ENCODE assay signal across 25 cellular contexts in genomic region chr9:135029434-135029833, GRCh38.
"Had no signal": no experiment of that assay in that cellular context is flagged by ENCODE, and none has a peak within 500 bp of the region (broad histone marks: within the 10 kb centered on the region; RNA-seq: fewer than 3 reads in every experiment).

No MANE protein-coding gene starts in this region.

- H3K4me3 ChIP-seq: colonic mucosa, hepatocyte, lung, pancreas, right lobe of liver, suprapubic skin, thyroid gland, uterus had no signal

- H3K9me3 Mint-ChIP-seq: stimulated activated effector memory CD8-positive, alpha-beta T cell treated with anti-CD3 and anti-CD28 coated beads, Interleukin-12 subunit alpha, Interleukin-12 subunit beta, amount 100 ng/mL, for 72 hours had no signal

- DNase-seq: cerebellar nuclear complex; colonic mucosa; effector CD4-positive, alpha-beta T cell; endodermal cell; erythroblast; foreskin keratinocyte; kidney glomerular epithelial cell; mesendoderm; naive thymus-derived CD4-positive, alpha-beta T cell; nucleus accumbens; pancreas; right lobe of liver; stimulated activated CD4-positive, alpha-beta T cell treated with anti-CD3 and anti-CD28 coated beads, Interleukin-4, amount 100 ng/mL, for 1 hour; stimulated activated CD8-positive, alpha-beta memory T cell treated with anti-CD3 and anti-CD28 coated beads, Interleukin-4, amount 100 ng/mL, for 48 hours; stimulated activated naive CD8-positive, alpha-beta T cell treated with anti-CD3 and anti-CD28 coated beads, Interleukin-15, Interleukin-2, amounts not matched to agents 100 U/mL and 50 U/mL, for 24 hours; thyroid gland; uterus had no signal

- H3K4me1 Mint-ChIP-seq: endodermal cell; stimulated activated effector memory CD8-positive, alpha-beta T cell treated with anti-CD3 and anti-CD28 coated beads, Interleukin-12 subunit alpha, Interleukin-12 subunit beta, amount 100 ng/mL, for 72 hours had no signal

- ATAC-seq: foreskin keratinocyte; left lobe of liver; naive thymus-derived CD4-positive, alpha-beta T cell; pancreas; stimulated activated effector memory CD8-positive, alpha-beta T cell treated with anti-CD3 and anti-CD28 coated beads, Interleukin-12 subunit alpha, Interleukin-12 subunit beta, amount 100 ng/mL, for 72 hours; stimulated activated naive CD8-positive, alpha-beta T cell treated with anti-CD3 and anti-CD28 coated beads, Interleukin-15, Interleukin-2, amounts not matched to agents 100 U/mL and 50 U/mL, for 24 hours had no signal

- H2AFZ ChIP-seq: hepatocyte had no signal

- H3K36me3 Mint-ChIP-seq: naive thymus-derived CD4-positive, alpha-beta T cell; stimulated activated effector memory CD8-positive, alpha-beta T cell treated with anti-CD3 and anti-CD28 coated beads, Interleukin-12 subunit alpha, Interleukin-12 subunit beta, amount 100 ng/mL, for 72 hours; type B pancreatic cell had no signal

- H3K4me2 ChIP-seq: hepatocyte had no signal

- H3K27ac Mint-ChIP-seq: endodermal cell; naive thymus-derived CD4-positive, alpha-beta T cell; progenitor cell of endocrine pancreas; stimulated activated effector memory CD8-positive, alpha-beta T cell treated with anti-CD3 and anti-CD28 coated beads, Interleukin-12 subunit alpha, Interleukin-12 subunit beta, amount 100 ng/mL, for 72 hours; type B pancreatic cell had no signal

- H3K36me3 ChIP-seq: colonic mucosa, pancreas, right lobe of liver, suprapubic skin, thyroid gland, uterus had no signal

- H3K4me1 ChIP-seq: colonic mucosa, foreskin keratinocyte, pancreas, right lobe of liver, thyroid gland, uterus had no signal

- H3K79me2 ChIP-seq: hepatocyte had no signal

- H3K27ac ChIP-seq: colonic mucosa, foreskin keratinocyte, hepatocyte, pancreas, right lobe of liver, suprapubic skin, thyroid gland, uterus had no signal

- H3K9me3 ChIP-seq: colonic mucosa, pancreas, right lobe of liver, suprapubic skin, thyroid gland, uterus had no signal

- H3K27me3 ChIP-seq: colonic mucosa, foreskin keratinocyte, hepatocyte, right lobe of liver, thyroid gland, uterus had no signal

- H3K4me3 Mint-ChIP-seq: endodermal cell; naive thymus-derived CD4-positive, alpha-beta T cell; nephron progenitor cell; stimulated activated effector memory CD8-positive, alpha-beta T cell treated with anti-CD3 and anti-CD28 coated beads, Interleukin-12 subunit alpha, Interleukin-12 subunit beta, amount 100 ng/mL, for 72 hours; type B pancreatic cell had no signal
